29 cellular contexts compared by ENCODE assay signal in the genomic region with DNA sequence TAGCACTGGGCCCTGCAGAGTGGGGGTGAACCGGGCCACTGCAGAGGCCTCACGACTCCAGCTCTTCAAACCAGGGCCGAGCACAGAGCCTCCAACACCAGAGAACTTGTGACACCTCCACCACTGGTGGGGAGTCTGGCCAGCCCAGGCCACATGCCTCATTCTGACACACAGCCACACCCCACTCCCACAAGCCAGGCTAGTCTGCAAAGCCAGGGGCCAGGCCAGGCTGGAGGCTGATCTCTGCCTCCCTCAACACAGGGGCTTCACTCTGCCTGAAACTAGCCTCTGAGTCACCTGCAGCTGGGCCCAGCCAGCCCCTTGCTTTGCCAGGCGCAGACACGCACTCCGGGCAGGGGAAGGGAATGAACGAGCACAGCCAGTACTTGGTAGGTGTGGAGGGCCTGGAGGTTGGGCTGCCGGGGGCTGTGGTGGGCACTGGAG.
DNase-seq lines count a peak whose midpoint lies in the region; ATAC-seq and TF ChIP-seq lines count a peak whose summit lies in the region.
"Had no signal": no experiment of that assay in that cellular context is flagged by ENCODE, and none has a peak within 500 bp of the region (broad histone marks: within the 10 kb centered on the region; RNA-seq: fewer than 3 reads in every experiment).

No MANE protein-coding gene starts in this region.

- no peak overlapping the region for H2BK5ac ChIP-seq in neuronal stem cell (ENCODE audit: low read length)

- intact Hi-C loops in esophagus squamous epithelium (cut with DNase I), result no loop called here

- peak overlapping the region; percentile 60 for H3K18ac ChIP-seq in neuronal stem cell (ENCODE audit: low read length)

- H4K20me1 ChIP-seq in BLaER1 treated with 17β-estradiol and CSF1 and Interleukin-3, amounts not matched to agents 10 nM and 100 nM, result peaks cover 0 to 16% (median 0%) of the 10 kb centered on the region in 11 experiments; a peak in 1 of 22 replicates

- no peaks in the 10 kb centered on the region for H3K9me3 ChIP-seq in BLaER1 treated with 17β-estradiol and CSF1 and Interleukin-3, amounts not matched to agents 10 nM and 100 nM (replicated peaks in 1 of 11)
- no peaks in the 10 kb centered on the region for H3K9me3 ChIP-seq in T-helper 17 cell (ENCODE audit: control insufficient read depth, low read length, poor library complexity, severe bottlenecking)
- no peaks in the 10 kb centered on the region for H3K9me3 ChIP-seq in neuronal stem cell (replicated peaks in 1 of 2; ENCODE audit: control insufficient read depth in 2 of 2, insufficient read depth in 1 of 2, low read depth in 1 of 2, low read length in 2 of 2)
- H3K9me3 ChIP-seq in esophagus squamous epithelium, result no peaks in the 10 kb centered on the region
- H3K9me3 ChIP-seq: A549, thoracic aorta had no signal

- no peak overlapping the region for H2BK12ac ChIP-seq in neuronal stem cell (ENCODE audit: low read length)

- TF ChIP-seq CTCF in foreskin keratinocyte (conservative IDR thresholded peaks at IDR 0.05), result no peak
- TF ChIP-seq CTCF in esophagus squamous epithelium (IDR thresholded peaks at IDR 0.05), result no peak

- H4K91ac ChIP-seq in neuronal stem cell (ENCODE audit: low read depth, low read length, poor library complexity), result peak overlapping the region; percentile 76

- DNase-seq in T-helper 17 cell, result no peak
- no peak for DNase-seq in foreskin keratinocyte
- DNase-seq in neuronal stem cell (ENCODE audit: low spot score), result no peak
- no peak for DNase-seq in DMS79 (lab: John Stamatoyannopoulos, UW)
- DNase-seq in NCI-H2227 treated with DMSO at 0.1 percent for 48 hours (lab: John Stamatoyannopoulos, UW), result no peak
- no peak for DNase-seq in esophagus squamous epithelium (lab: John Stamatoyannopoulos, UW)
- DNase-seq: activated CD4-positive, alpha-beta T cell treated with anti-CD3 and anti-CD28 coated beads for 1 hour; activated naive CD4-positive, alpha-beta T cell; activated T-cell treated with anti-CD3 and anti-CD28 coated beads, Interleukin-2, amount 50 U/mL, for 1 hour; CD8-positive, alpha-beta memory T cell; DMS153; foreskin melanocyte; left cardiac atrium; MM.1S; NCI-H1417 treated with DMSO at 0.1 percent for 48 hours; NCI-H2081; NCI-H446; occipital lobe; RPMI8226; T-helper 1 cell had no signal

- peak overlapping the region in 6 of 11 experiments; percentile 13 to 89 (median 78); a peak in 7 of 22 replicates for H3K4me2 ChIP-seq in BLaER1 treated with 17β-estradiol and CSF1 and Interleukin-3, amounts not matched to agents 10 nM and 100 nM
- no peak overlapping the region for H3K4me2 ChIP-seq in neuronal stem cell (ENCODE audit: insufficient read depth, low read length, poor library complexity, severe bottlenecking)
- H3K4me2 ChIP-seq: A549 had no signal

- H4K8ac ChIP-seq in neuronal stem cell (ENCODE audit: low read depth, low read length), result no peak overlapping the region

- peak overlapping the region; percentile 49 for H2AFZ ChIP-seq in neuronal stem cell (ENCODE audit: low read length)

- WGBS in neuronal stem cell (ENCODE audit: extremely low coverage in 2 of 2, insufficient read length in 2 of 2, insufficient replicate concordance in 1 of 2), 2 donors, result no CpG with 5 or more reads among the region's 8 CpGs
- WGBS in esophagus squamous epithelium, 2 donors, result 49 to 83% methylated on average over 2 to 5 of the region's 8 CpGs

- no peak for TF ChIP-seq POLR2A in esophagus squamous epithelium (IDR thresholded peaks at IDR 0.05)

- no peak overlapping the region for H3K4me3 Mint-ChIP-seq in T-helper 17 cell
- H3K4me3 Mint-ChIP-seq: brain; CD8-positive, alpha-beta memory T cell; memory B cell; stimulated activated naive CD8-positive, alpha-beta T cell treated with anti-CD3 and anti-CD28 coated beads, Interleukin-15, Interleukin-2, amounts not matched to agents 100 ng/mL and 50 ng/mL, for 24 hours had no signal

- H3K36me3 ChIP-seq in BLaER1 treated with 17β-estradiol and CSF1 and Interleukin-3, amounts not matched to agents 10 nM and 100 nM, result no peaks in the 10 kb centered on the region
- no peaks in the 10 kb centered on the region for H3K36me3 ChIP-seq in neuronal stem cell (replicated peaks in 1 of 2; ENCODE audit: control insufficient read depth in 2 of 2, insufficient read depth in 2 of 2, low read length in 2 of 2)
- no peaks in the 10 kb centered on the region for H3K36me3 ChIP-seq in esophagus squamous epithelium
- H3K36me3 ChIP-seq: thoracic aorta had no signal

- peaks cover 14 to 70% (median 53%) of the 10 kb centered on the region in 10 experiments for H3K4me1 ChIP-seq in BLaER1 treated with 17β-estradiol and CSF1 and Interleukin-3, amounts not matched to agents 10 nM and 100 nM
- H3K4me1 ChIP-seq in foreskin keratinocyte, result no peaks in the 10 kb centered on the region
- peaks cover 9 to 12% of the 10 kb centered on the region in 2 donors for H3K4me1 ChIP-seq in neuronal stem cell (ENCODE audit: control insufficient read depth in 2 of 2, insufficient read depth in 1 of 2, low read depth in 1 of 2, low read length in 2 of 2)
- H3K4me1 ChIP-seq in esophagus squamous epithelium, result peaks cover 6 to 35% (median 10%) of the 10 kb centered on the region in 3 donors
- H3K4me1 ChIP-seq: A549 had no signal

- peaks cover 9% of the 10 kb centered on the region for H3K27me3 Mint-ChIP-seq in T-helper 17 cell
- H3K27me3 Mint-ChIP-seq: stimulated activated naive CD8-positive, alpha-beta T cell treated with anti-CD3 and anti-CD28 coated beads, Interleukin-15, Interleukin-2, amounts not matched to agents 100 ng/mL and 50 ng/mL, for 24 hours had no signal

- H3K4me1 Mint-ChIP-seq in T-helper 17 cell, result peaks cover 5% of the 10 kb centered on the region

- ATAC-seq in T-helper 17 cell, result no peak
- ATAC-seq in foreskin keratinocyte, result peak; percentile 19
- ATAC-seq in HG02623 (IDR thresholded peaks at IDR 0.05; ENCODE audit: unreplicated experiment), result no peak
- ATAC-seq: A549, HCT116, left cardiac atrium had no signal

- no peak overlapping the region for H3K14ac ChIP-seq in neuronal stem cell (ENCODE audit: low read length)

- H2BK15ac ChIP-seq in neuronal stem cell (ENCODE audit: low read length), result no peak overlapping the region

- H3K27ac Mint-ChIP-seq in T-helper 17 cell, result peak overlapping the region; percentile 14
- H3K27ac Mint-ChIP-seq: memory B cell; stimulated activated naive CD8-positive, alpha-beta T cell treated with anti-CD3 and anti-CD28 coated beads, Interleukin-15, Interleukin-2, amounts not matched to agents 100 ng/mL and 50 ng/mL, for 24 hours had no signal

- H3K79me1 ChIP-seq in neuronal stem cell (ENCODE audit: low read depth, low read length), result no peaks in the 10 kb centered on the region

- H3K4me3 ChIP-seq in BLaER1 treated with 17β-estradiol and CSF1 and Interleukin-3, amounts not matched to agents 10 nM and 100 nM, result no peak overlapping the region
- H3K4me3 ChIP-seq in neuronal stem cell (ENCODE audit: low read length in 2 of 2) (no peak overlapping the region), esophagus squamous epithelium (no peak overlapping the region)
- H3K4me3 ChIP-seq: A549, thoracic aorta had no signal

- no peak overlapping the region for H3K4ac ChIP-seq in neuronal stem cell (ENCODE audit: low read length)

- H3K36me3 Mint-ChIP-seq in T-helper 17 cell (ENCODE audit: low read depth), result no peaks in the 10 kb centered on the region
- H3K36me3 Mint-ChIP-seq: brain; CD8-positive, alpha-beta memory T cell; memory B cell had no signal

- H3K9ac ChIP-seq in BLaER1 treated with 17β-estradiol and CSF1 and Interleukin-3, amounts not matched to agents 10 nM and 100 nM, result no peak overlapping the region; a peak in 1 of 22 replicates
- H3K9ac ChIP-seq in neuronal stem cell (ENCODE audit: low read depth, low read length, poor library complexity), result peak overlapping the region; percentile 74

- H2AK5ac ChIP-seq in neuronal stem cell (ENCODE audit: low read depth, low read length), result peak overlapping the region; percentile 56

- peaks cover 0 to 13% (median 0%) of the 10 kb centered on the region in 11 experiments; a peak in 3 of 22 replicates for H3K27me3 ChIP-seq in BLaER1 treated with 17β-estradiol and CSF1 and Interleukin-3, amounts not matched to agents 10 nM and 100 nM
- H3K27me3 ChIP-seq in foreskin keratinocyte (peaks cover 27% of the 10 kb centered on the region), neuronal stem cell (ENCODE audit: control insufficient read depth in 3 of 3, insufficient read depth in 3 of 3, low read depth in 1 of 3, low read length in 3 of 3) (peaks cover 0 to 37% (median 0%) of the 10 kb centered on the region in 3 experiments), esophagus squamous epithelium (peaks cover 0 to 8% (median 0%) of the 10 kb centered on the region in 4 donors)

- no peak overlapping the region for H3K27ac ChIP-seq in BLaER1 treated with 17β-estradiol and CSF1 and Interleukin-3, amounts not matched to agents 10 nM and 100 nM
- no peak overlapping the region for H3K27ac ChIP-seq in foreskin keratinocyte
- H3K27ac ChIP-seq in neuronal stem cell (replicated peaks; ENCODE audit: low read length), result no peak overlapping the region
- H3K27ac ChIP-seq in esophagus squamous epithelium, result no peak overlapping the region
- H3K27ac ChIP-seq: A549, epithelial cell of prostate, thoracic aorta had no signal

- peak overlapping the region; percentile 95 for H3K23ac ChIP-seq in neuronal stem cell (ENCODE audit: low read depth, low read length, poor library complexity)

- no peak overlapping the region for H2BK120ac ChIP-seq in neuronal stem cell (ENCODE audit: low read depth, low read length)
